8 cellular contexts compared by ENCODE assay signal in the genomic region with DNA sequence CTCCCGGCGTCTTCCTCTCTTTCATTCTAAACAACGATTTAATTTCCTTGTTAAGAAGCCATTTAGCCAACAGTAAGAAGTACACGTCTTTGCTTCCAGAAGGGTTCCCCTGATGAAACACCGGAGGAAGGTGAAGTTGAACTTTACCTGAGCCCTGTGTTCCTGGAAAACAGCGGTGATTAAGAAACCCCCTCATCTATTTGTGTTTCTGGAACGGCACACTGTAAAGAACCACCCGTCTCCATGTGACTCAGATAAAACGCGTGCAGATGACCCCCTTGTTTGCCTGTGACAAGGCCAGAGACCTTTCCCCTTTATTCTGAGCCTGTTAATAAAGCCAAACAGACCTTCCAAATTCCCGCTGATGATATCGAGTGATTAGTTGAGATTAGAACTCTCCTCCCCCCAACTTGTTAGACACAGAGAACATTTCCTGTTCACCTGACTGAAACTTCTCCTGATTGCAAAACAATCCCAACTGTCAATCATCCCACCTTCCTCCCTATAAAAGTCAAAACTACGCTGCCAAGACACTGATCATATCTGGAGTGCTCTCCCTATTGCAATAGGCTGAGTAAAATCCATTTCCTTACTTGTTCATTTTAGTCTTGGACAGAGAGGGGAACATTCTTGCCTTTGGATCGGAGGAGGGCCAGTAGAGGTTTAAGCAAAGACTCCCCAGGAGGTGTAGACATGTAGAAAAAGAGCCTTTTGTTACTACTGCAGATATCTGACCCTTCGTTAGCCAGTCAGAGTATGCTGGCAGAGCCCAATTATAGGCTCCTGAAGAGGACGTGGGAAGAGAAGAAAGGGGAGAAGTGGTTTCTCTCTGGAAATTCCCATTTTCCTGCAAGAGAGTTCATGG.
DNase-seq lines count a peak whose midpoint lies in the region; ATAC-seq and TF ChIP-seq lines count a peak whose summit lies in the region.

No MANE protein-coding gene starts in this region.

- H3K36me3 ChIP-seq in DND-41 (ENCODE audit: insufficient read depth, low read length), result peaks cover 25% of the 10 kb centered on the region
- H3K36me3 ChIP-seq in iPS-15b (ENCODE audit: control insufficient read depth, insufficient read depth, low read length), result peaks cover 3% of the 10 kb centered on the region

- peak overlapping the region; percentile 95 for H3K27ac ChIP-seq in DND-41 (ENCODE audit: low read length)

- TF ChIP-seq CTCF in DND-41 (IDR thresholded peaks at IDR 0.05; ENCODE audit: borderline replicate concordance, extremely low read depth, low read length, poor library complexity, severe bottlenecking), result no peak

- peak overlapping the region; percentile 98 for H3K4me3 Mint-ChIP-seq in activated naive CD8-positive, alpha-beta T cell treated with anti-CD3 and anti-CD28 coated beads, Interleukin-2, amount 50 U/mL, for 24 hours
- H3K4me3 Mint-ChIP-seq in stimulated activated naive B cell treated with anti-CD40 and anti-IgM and Interleukin-4, amounts not matched to agents 10 μg/mL and 1 μg/mL and 100 μg/mL, for 72 hours, result peak overlapping the region; percentile 97 to 98

- no peaks in the 10 kb centered on the region for H3K9me3 Mint-ChIP-seq in activated naive CD8-positive, alpha-beta T cell treated with anti-CD3 and anti-CD28 coated beads, Interleukin-2, amount 50 U/mL, for 24 hours
- peaks cover 4% of the 10 kb centered on the region in 2 donors for H3K9me3 Mint-ChIP-seq in stimulated activated naive B cell treated with anti-CD40 and anti-IgM and Interleukin-4, amounts not matched to agents 10 μg/mL and 1 μg/mL and 100 μg/mL, for 72 hours

- peak overlapping the region; percentile 98 for H3K27ac Mint-ChIP-seq in activated naive CD8-positive, alpha-beta T cell treated with anti-CD3 and anti-CD28 coated beads, Interleukin-2, amount 50 U/mL, for 24 hours
- H3K27ac Mint-ChIP-seq in stimulated activated naive B cell treated with anti-CD40 and anti-IgM and Interleukin-4, amounts not matched to agents 10 μg/mL and 1 μg/mL and 100 μg/mL, for 72 hours, result peak overlapping the region; percentile 98

- H3K4me1 Mint-ChIP-seq in activated naive CD8-positive, alpha-beta T cell treated with anti-CD3 and anti-CD28 coated beads, Interleukin-2, amount 50 U/mL, for 24 hours, result peaks cover 34% of the 10 kb centered on the region
- H3K4me1 Mint-ChIP-seq in stimulated activated naive B cell treated with anti-CD40 and anti-IgM and Interleukin-4, amounts not matched to agents 10 μg/mL and 1 μg/mL and 100 μg/mL, for 72 hours, result peaks cover 15 to 24% of the 10 kb centered on the region in 2 donors

- no peaks in the 10 kb centered on the region for H3K27me3 Mint-ChIP-seq in activated naive CD8-positive, alpha-beta T cell treated with anti-CD3 and anti-CD28 coated beads, Interleukin-2, amount 50 U/mL, for 24 hours
- H3K27me3 Mint-ChIP-seq in stimulated activated naive B cell treated with anti-CD40 and anti-IgM and Interleukin-4, amounts not matched to agents 10 μg/mL and 1 μg/mL and 100 μg/mL, for 72 hours, result no peaks in the 10 kb centered on the region

- peaks cover 44% of the 10 kb centered on the region for H3K79me2 ChIP-seq in DND-41 (ENCODE audit: insufficient read depth, low read length)

- peaks cover 50% of the 10 kb centered on the region for H3K4me1 ChIP-seq in DND-41 (ENCODE audit: insufficient read depth, low read length)
- peaks cover 6% of the 10 kb centered on the region for H3K4me1 ChIP-seq in iPS-15b (ENCODE audit: control insufficient read depth, insufficient read depth, low read length)

- H3K4me3 ChIP-seq in DND-41 (ENCODE audit: low read depth in 1 of 2, low read length in 2 of 2) (peak overlapping the region; percentile 71 to 89; a peak in 3 of 4 replicates), iPS-15b (ENCODE audit: low read depth, low read length) (peak overlapping the region; percentile 98)

- DNase-seq in DND-41 (no peak), Kasumi-1 (lab: John Stamatoyannopoulos, UW) (peak; percentile 19 to 79), amniotic stem cell (lab: John Stamatoyannopoulos, UW) (no peak), inferior parietal cortex (ENCODE audit: extremely low spot score) (no peak)
- DNase-seq in activated naive CD8-positive, alpha-beta T cell treated with anti-CD3 and anti-CD28 coated beads, Interleukin-2, amount 50 U/mL, for 24 hours, result no peak
- DNase-seq in stimulated activated naive B cell treated with anti-CD40 and anti-IgM and Interleukin-4, amounts not matched to agents 10 μg/mL and 1 μg/mL and 100 μg/mL, for 72 hours, result no peak

- no peaks in the 10 kb centered on the region for H3K9me3 ChIP-seq in DND-41 (ENCODE audit: insufficient read depth, low read length, severe bottlenecking)
- no peaks in the 10 kb centered on the region for H3K9me3 ChIP-seq in iPS-15b (ENCODE audit: control insufficient read depth, insufficient read depth, low read length)

- ATAC-seq in DND-41 (ENCODE audit: insufficient read depth, low read depth) (peak; percentile 18), GM21447 (IDR thresholded peaks at IDR 0.05; ENCODE audit: unreplicated experiment) (peak; percentile 9)
- ATAC-seq in activated naive CD8-positive, alpha-beta T cell treated with anti-CD3 and anti-CD28 coated beads, Interleukin-2, amount 50 U/mL, for 24 hours, result peak; percentile 26
- peak; percentile 17 to 23 for ATAC-seq in stimulated activated naive B cell treated with anti-CD40 and anti-IgM and Interleukin-4, amounts not matched to agents 10 μg/mL and 1 μg/mL and 100 μg/mL, for 72 hours (replicated peaks)

- H3K9ac ChIP-seq in DND-41 (ENCODE audit: low read depth, low read length) (peak overlapping the region; percentile 87), iPS-15b (ENCODE audit: low read depth, low read length) (peak overlapping the region; percentile 93)

- peak overlapping the region; percentile 91 for H3K4me2 ChIP-seq in DND-41 (ENCODE audit: insufficient read depth, low read length)

- no peaks in the 10 kb centered on the region for H3K27me3 ChIP-seq in DND-41 (ENCODE audit: insufficient read depth, low read length, poor library complexity)
- no peaks in the 10 kb centered on the region for H3K27me3 ChIP-seq in iPS-15b (ENCODE audit: control insufficient read depth, insufficient read depth, low read length)

- H4K20me1 ChIP-seq in DND-41 (ENCODE audit: insufficient read depth, low read length), result peaks cover 22% of the 10 kb centered on the region; the same call in 1 of the 2 replicates

- H3K36me3 Mint-ChIP-seq in activated naive CD8-positive, alpha-beta T cell treated with anti-CD3 and anti-CD28 coated beads, Interleukin-2, amount 50 U/mL, for 24 hours (ENCODE audit: low read depth), result peaks cover 18% of the 10 kb centered on the region
- peaks cover under 1 to 3% of the 10 kb centered on the region in 2 donors for H3K36me3 Mint-ChIP-seq in stimulated activated naive B cell treated with anti-CD40 and anti-IgM and Interleukin-4, amounts not matched to agents 10 μg/mL and 1 μg/mL and 100 μg/mL, for 72 hours

- peak overlapping the region; percentile 90 for H2AFZ ChIP-seq in DND-41 (ENCODE audit: low read depth, low read length)

Comparison
In these comparisons a context has a peak if more than half of its experiments do, and no peak if none do; other contexts are left out.
1. DNase-seq: peak in Kasumi-1 (2 of 2); none in DND-41 (single experiment), activated naive CD8-positive, alpha-beta T cell treated with anti-CD3 and anti-CD28 coated beads, Interleukin-2, amount 50 U/mL, for 24 hours (single experiment), stimulated activated naive B cell treated with anti-CD40 and anti-IgM and Interleukin-4, amounts not matched to agents 10 μg/mL and 1 μg/mL and 100 μg/mL, for 72 hours (single experiment), amniotic stem cell (single experiment) and inferior parietal cortex (single experiment).
2. Peak in every context shown above with its lines, with median percentiles within 50 percentile points of each other: ATAC-seq.